Comparison of ENCODE assay signal across 12 cellular contexts in the genomic region with DNA sequence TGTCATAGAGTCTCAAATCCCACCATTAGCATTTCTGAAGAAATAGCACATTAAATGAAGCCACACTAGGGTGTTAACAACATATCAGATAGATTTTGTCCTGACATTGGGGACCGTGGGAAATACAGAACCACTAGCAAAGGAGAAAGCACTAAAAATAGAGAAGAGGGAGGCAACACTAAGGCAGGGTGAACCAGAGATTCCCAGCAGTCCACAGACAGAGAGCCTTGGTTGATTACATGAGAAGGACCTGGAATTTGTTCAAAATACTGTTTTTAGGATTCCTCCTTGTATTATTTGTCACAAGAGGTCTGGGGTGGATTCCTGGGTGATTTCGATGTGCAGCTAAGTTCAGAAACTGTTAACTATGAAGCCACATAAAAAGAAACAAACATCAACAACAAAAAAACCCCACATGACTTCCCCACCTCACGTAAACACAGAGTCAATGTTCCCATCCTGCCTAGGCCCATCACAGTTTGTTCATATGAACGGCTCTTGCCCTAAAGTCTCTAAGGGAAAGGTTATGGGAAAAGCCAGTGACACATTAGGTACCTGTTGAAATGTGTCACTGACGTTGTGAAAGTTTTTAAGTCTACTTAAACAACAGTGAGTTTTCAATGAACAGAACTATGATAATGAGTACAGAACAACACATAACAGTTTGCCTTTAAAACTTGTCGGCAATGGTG. TPM values are rescaled to one million over a fixed set of nuclear protein-coding genes. Genes with fewer than 3 reads are reported as not detected.
A peak's percentile ranks its signal among the peaks of the same experiment; 100 is the strongest.
DNase-seq lines count a peak whose midpoint lies in the region; ATAC-seq and TF ChIP-seq lines count a peak whose summit lies in the region.
"Had no signal": no experiment of that assay in that cellular context is flagged by ENCODE, and none has a peak within 500 bp of the region (broad histone marks: within the 10 kb centered on the region; RNA-seq: fewer than 3 reads in every experiment).

No MANE protein-coding gene starts in this region.

- H2BK15ac ChIP-seq in H9 (ENCODE audit: low read depth, low read length): no peak overlapping the region

- no peak overlapping the region for H3K4me2 ChIP-seq in mammary epithelial cell (ENCODE audit: insufficient read depth, low read depth, low read length)
- no peak overlapping the region for H3K4me2 ChIP-seq in H9 (ENCODE audit: insufficient read depth, insufficient read length, low read length)
- H3K4me2 ChIP-seq: BLaER1 had no signal

- dilution Hi-C loops in mammary epithelial cell (cut with HindIII; ENCODE audit: low sequenced_read_pairs): no loop called here

- H3K9me3 ChIP-seq in mammary epithelial cell (replicated peaks; ENCODE audit: insufficient read depth, low read length): no peaks in the 10 kb centered on the region
- H3K9me3 ChIP-seq in breast epithelium: no peaks in the 10 kb centered on the region
- H3K9me3 ChIP-seq in H9 (ENCODE audit: control insufficient read depth, low read depth, low read length): no peaks in the 10 kb centered on the region
- H3K9me3 ChIP-seq: BLaER1 had no signal

- H3K79me2 ChIP-seq in mammary epithelial cell (ENCODE audit: insufficient read depth, low read length) (no peaks in the 10 kb centered on the region), H9 (ENCODE audit: insufficient read depth, low read length) (no peaks in the 10 kb centered on the region; the same call in 1 of the 2 replicates)

- intact Hi-C loops in mammary epithelial cell (cut with micrococcal nuclease) (no loop called here), breast epithelium (cut with DNase I; ENCODE audit: low total_unique reads) (no loop called here)

- H3T11ph ChIP-seq in H9 (ENCODE audit: low read length): no peak overlapping the region

- TF ChIP-seq POLR2A in breast epithelium (IDR thresholded peaks at IDR 0.05): no peak

- no peak overlapping the region for H4K5ac ChIP-seq in H9 (ENCODE audit: insufficient read length, low read depth, low read length)

- H3K23me2 ChIP-seq in H9 (ENCODE audit: insufficient read length, low read depth, low read length, poor library complexity, severe bottlenecking): no peaks in the 10 kb centered on the region

- no peak overlapping the region for H2BK20ac ChIP-seq in H9 (ENCODE audit: low read depth, low read length, poor library complexity, severe bottlenecking)

- no peaks in the 10 kb centered on the region for H3K79me1 ChIP-seq in H9 (ENCODE audit: insufficient read depth, low read depth, low read length, poor library complexity, severe bottlenecking)

- H3K4me1 ChIP-seq in mammary epithelial cell (ENCODE audit: insufficient read depth, low read length) (no peaks in the 10 kb centered on the region), breast epithelium (no peaks in the 10 kb centered on the region), H9 (ENCODE audit: insufficient read depth, low read length) (no peaks in the 10 kb centered on the region; the same call in 1 of the 2 replicates)
- H3K4me1 ChIP-seq: BLaER1 had no signal

- peak overlapping the region; percentile 62 for H2AFZ ChIP-seq in mammary epithelial cell (ENCODE audit: low read depth, low read length)
- H2AFZ ChIP-seq in H9 (ENCODE audit: low read length): no peak overlapping the region

- BruUV-seq in mammary epithelial cell (replicated peaks; lab: Mats Ljungman, UMichigan): no TSS peak

- no peaks in the 10 kb centered on the region for H3K36me3 Mint-ChIP-seq in stimulated activated naive B cell treated with anti-CD40 and anti-IgM and Interleukin-4, amounts not matched to agents 10 μg/mL and 1 μg/mL and 100 μg/mL, for 72 hours
- H3K36me3 Mint-ChIP-seq in H9 (ENCODE audit: insufficient read depth in 1 of 3, low read depth in 3 of 3): no peaks in the 10 kb centered on the region
- H3K36me3 Mint-ChIP-seq: naive B cell had no signal

- in situ Hi-C loops in mammary epithelial cell (cut with MboI; ENCODE audit: low sequenced_read_pairs in 2 of 2): no loop called here

- H3K9me3 Mint-ChIP-seq in stimulated activated naive B cell treated with anti-CD40 and anti-IgM and Interleukin-4, amounts not matched to agents 10 μg/mL and 1 μg/mL and 100 μg/mL, for 72 hours: no peaks in the 10 kb centered on the region
- no peaks in the 10 kb centered on the region for H3K9me3 Mint-ChIP-seq in H9
- H3K9me3 Mint-ChIP-seq: naive B cell had no signal

- peak overlapping the region; percentile 42 for H3K27ac Mint-ChIP-seq in stimulated activated naive B cell treated with anti-CD40 and anti-IgM and Interleukin-4, amounts not matched to agents 10 μg/mL and 1 μg/mL and 100 μg/mL, for 72 hours
- peak overlapping the region in 1 of 3 experiments; percentile 50; a peak in 3 of 7 replicates for H3K27ac Mint-ChIP-seq in H9

- H3K23ac ChIP-seq in H9 (ENCODE audit: insufficient read length, low read depth, low read length): no peak overlapping the region

- no peaks in the 10 kb centered on the region for H4K20me1 ChIP-seq in mammary epithelial cell (ENCODE audit: insufficient read depth, low read length)
- no peaks in the 10 kb centered on the region for H4K20me1 ChIP-seq in H9 (ENCODE audit: control insufficient read depth, insufficient read depth, insufficient read length)
- H4K20me1 ChIP-seq: BLaER1 had no signal

- no peaks in the 10 kb centered on the region for H3K27me3 Mint-ChIP-seq in stimulated activated naive B cell treated with anti-CD40 and anti-IgM and Interleukin-4, amounts not matched to agents 10 μg/mL and 1 μg/mL and 100 μg/mL, for 72 hours
- no peaks in the 10 kb centered on the region for H3K27me3 Mint-ChIP-seq in H9 (ENCODE audit: low read depth)
- H3K27me3 Mint-ChIP-seq: naive B cell had no signal

- no peaks in the 10 kb centered on the region for H3K36me3 ChIP-seq in mammary epithelial cell (ENCODE audit: insufficient read depth, low read length)
- no peaks in the 10 kb centered on the region for H3K36me3 ChIP-seq in breast epithelium
- H3K36me3 ChIP-seq: BLaER1 had no signal

- H2BK5ac ChIP-seq in H9 (ENCODE audit: insufficient read length, low read length): no peak overlapping the region

- H3K4ac ChIP-seq in H9 (ENCODE audit: low read depth, low read length): no peak overlapping the region

- H3K18ac ChIP-seq in H9 (ENCODE audit: insufficient read length, low read depth, low read length): no peak overlapping the region

- peak overlapping the region in 1 of 2 donors; percentile 17 for H3K4me3 Mint-ChIP-seq in stimulated activated naive B cell treated with anti-CD40 and anti-IgM and Interleukin-4, amounts not matched to agents 10 μg/mL and 1 μg/mL and 100 μg/mL, for 72 hours
- H3K4me3 Mint-ChIP-seq in H9: no peak overlapping the region
- H3K4me3 Mint-ChIP-seq: naive B cell had no signal

- WGBS in mammary epithelial cell (ENCODE audit: low coverage, missing lambda C conversion rate): 33% methylated on average over 6 of the region's 6 CpGs
- no CpG with 5 or more reads among the region's 6 CpGs for WGBS in H9 (ENCODE audit: extremely low coverage, insufficient read length, low lambda C conversion rate)

- no peak overlapping the region for H2BK120ac ChIP-seq in H9 (ENCODE audit: low read depth, low read length, poor library complexity, severe bottlenecking)

- H4K8ac ChIP-seq in H9 (replicated peaks; ENCODE audit: insufficient read length, low read depth, low read length): no peak overlapping the region

- TF ChIP-seq CTCF in mammary epithelial cell (conservative IDR thresholded peaks at IDR 0.05 in 1 of 2, IDR thresholded peaks at IDR 0.05 in 1 of 2; ENCODE audit: extremely low read depth in 1 of 2, insufficient read depth in 1 of 2, low read depth in 1 of 2, low read length in 2 of 2): no peak
- no peak for TF ChIP-seq CTCF in breast epithelium (IDR thresholded peaks at IDR 0.05)
- TF ChIP-seq CTCF in H9 (conservative IDR thresholded peaks at IDR 0.05): no peak

- H3K27me3 ChIP-seq in mammary epithelial cell (ENCODE audit: insufficient read depth, low read length) (no peaks in the 10 kb centered on the region), breast epithelium (no peaks in the 10 kb centered on the region), H9 (ENCODE audit: insufficient read depth, low read length) (no peaks in the 10 kb centered on the region; the same call in 1 of the 2 replicates)
- H3K27me3 ChIP-seq: BLaER1 had no signal

- no peak overlapping the region for H3K27ac ChIP-seq in mammary epithelial cell (ENCODE audit: insufficient read depth, low read depth, low read length)
- H3K27ac ChIP-seq in breast epithelium: no peak overlapping the region
- H3K27ac ChIP-seq in H9 (ENCODE audit: insufficient read length, low read depth, low read length): no peak overlapping the region
- H3K27ac ChIP-seq: BLaER1, VCaP had no signal

- no peak overlapping the region for H2AK5ac ChIP-seq in H9 (ENCODE audit: insufficient read length, low read length)

- ATAC-seq in GM21737 (IDR thresholded peaks at IDR 0.05; ENCODE audit: unreplicated experiment) (peak; percentile 47), HG03520 (IDR thresholded peaks at IDR 0.05; ENCODE audit: unreplicated experiment) (peak; percentile 73)
- ATAC-seq in stimulated activated naive B cell treated with anti-CD40 and anti-IgM and Interleukin-4, amounts not matched to agents 10 μg/mL and 1 μg/mL and 100 μg/mL, for 72 hours (replicated peaks): peak; percentile 79 to 93

- H3K4me1 Mint-ChIP-seq in stimulated activated naive B cell treated with anti-CD40 and anti-IgM and Interleukin-4, amounts not matched to agents 10 μg/mL and 1 μg/mL and 100 μg/mL, for 72 hours: peaks cover 7 to 10% of the 10 kb centered on the region in 2 donors
- peaks cover 13 to 17% of the 10 kb centered on the region in 2 experiments for H3K4me1 Mint-ChIP-seq in H9

- peak; percentile 3 for DNase-seq in mammary epithelial cell
- DNase-seq in breast epithelium (ENCODE audit: low spot score in 2 of 2): no peak
- DNase-seq in stimulated activated naive B cell treated with anti-CD40 and anti-IgM and Interleukin-4, amounts not matched to agents 10 μg/mL and 1 μg/mL and 100 μg/mL, for 72 hours: peak; percentile 18
- DNase-seq in ureter (ENCODE audit: low spot score): no peak
- no peak for DNase-seq in NCI-H187 treated with DMSO at 0.1 percent for 48 hours (lab: John Stamatoyannopoulos, UW)
- DNase-seq in H9: no peak
- DNase-seq: naive B cell; stimulated activated CD4-positive, alpha-beta T cell treated with anti-CD3 and anti-CD28 coated beads, Interleukin-4, amount 100 ng/mL, for 4 hours had no signal

- H4K91ac ChIP-seq in H9 (ENCODE audit: insufficient read length, low read depth, low read length): no peak overlapping the region

- H3K56ac ChIP-seq in H9 (ENCODE audit: insufficient read length, low read depth, low read length): no peak overlapping the region

- H3K4me3 ChIP-seq in mammary epithelial cell (replicated peaks in 1 of 3; ENCODE audit: insufficient read depth in 1 of 3, low read depth in 2 of 3, low read length in 3 of 3) (no peak overlapping the region), breast epithelium (no peak overlapping the region)
- H3K4me3 ChIP-seq: BLaER1 had no signal

- no peak overlapping the region for H3K14ac ChIP-seq in H9 (ENCODE audit: insufficient read depth, low read length)

- H3K9ac ChIP-seq in mammary epithelial cell (ENCODE audit: insufficient read depth, low read length) (no peak overlapping the region), H9 (ENCODE audit: extremely low read depth, insufficient read length, low read length) (no peak overlapping the region)
- H3K9ac ChIP-seq: BLaER1 had no signal

- H2BK12ac ChIP-seq in H9 (ENCODE audit: insufficient read length, low read depth, low read length): no peak overlapping the region

- CTCF ChIA-PET in mammary epithelial cell (lab: Charles Lee; ENCODE audit: low non-redundant PET): interaction anchor here (0.6 kb wide), 1 partner anchor 24 kb away, joined by 3 read pairs; a partner anchor contains a TSS

RNA-seq across cellular contexts. Expression of a gene that starts 23.6 kb away (rescaled TPM):
- total RNA-seq in mammary epithelial cell (10 to 100 TPM; 55.7 to 85.6 TPM), breast epithelium (10 to 100 TPM; 37.0 to 56.8 (median 55.0) TPM), ureter (72.4 TPM), H9 (2021) (103 and 108 TPM in 2 replicates)
- 51.8 TPM for polyA plus RNA-seq in mammary epithelial cell
- 45.4 TPM for polyA minus RNA-seq in mammary epithelial cell

RNA-seq across cellular contexts. Expression of a gene that starts 38.9 kb away (rescaled TPM):
- total RNA-seq in mammary epithelial cell (10 to 100 TPM; 28.2 to 32.3 TPM), breast epithelium (10 to 100 TPM; 13.3 to 27.8 (median 15.1) TPM), ureter (23.4 TPM), H9 (2021) (29.5 and 30.3 TPM in 2 replicates)
- 9.3 TPM for polyA plus RNA-seq in mammary epithelial cell
- 21.9 TPM for polyA minus RNA-seq in mammary epithelial cell

Comparison
In these comparisons a context has a peak if more than half of its experiments do, and no peak if none do; other contexts are left out.
1. DNase-seq: peak in mammary epithelial cell (single experiment) and stimulated activated naive B cell treated with anti-CD40 and anti-IgM and Interleukin-4, amounts not matched to agents 10 μg/mL and 1 μg/mL and 100 μg/mL, for 72 hours (single experiment); none in breast epithelium (0 of 2), ureter (single experiment), NCI-H187 treated with DMSO at 0.1 percent for 48 hours (single experiment) and H9 (single experiment).
2. Peak in every context shown above with its lines, with median percentiles within 50 percentile points of each other: ATAC-seq.